Comparison of ENCODE assay signal across 1 cellular context in the genomic region with DNA sequence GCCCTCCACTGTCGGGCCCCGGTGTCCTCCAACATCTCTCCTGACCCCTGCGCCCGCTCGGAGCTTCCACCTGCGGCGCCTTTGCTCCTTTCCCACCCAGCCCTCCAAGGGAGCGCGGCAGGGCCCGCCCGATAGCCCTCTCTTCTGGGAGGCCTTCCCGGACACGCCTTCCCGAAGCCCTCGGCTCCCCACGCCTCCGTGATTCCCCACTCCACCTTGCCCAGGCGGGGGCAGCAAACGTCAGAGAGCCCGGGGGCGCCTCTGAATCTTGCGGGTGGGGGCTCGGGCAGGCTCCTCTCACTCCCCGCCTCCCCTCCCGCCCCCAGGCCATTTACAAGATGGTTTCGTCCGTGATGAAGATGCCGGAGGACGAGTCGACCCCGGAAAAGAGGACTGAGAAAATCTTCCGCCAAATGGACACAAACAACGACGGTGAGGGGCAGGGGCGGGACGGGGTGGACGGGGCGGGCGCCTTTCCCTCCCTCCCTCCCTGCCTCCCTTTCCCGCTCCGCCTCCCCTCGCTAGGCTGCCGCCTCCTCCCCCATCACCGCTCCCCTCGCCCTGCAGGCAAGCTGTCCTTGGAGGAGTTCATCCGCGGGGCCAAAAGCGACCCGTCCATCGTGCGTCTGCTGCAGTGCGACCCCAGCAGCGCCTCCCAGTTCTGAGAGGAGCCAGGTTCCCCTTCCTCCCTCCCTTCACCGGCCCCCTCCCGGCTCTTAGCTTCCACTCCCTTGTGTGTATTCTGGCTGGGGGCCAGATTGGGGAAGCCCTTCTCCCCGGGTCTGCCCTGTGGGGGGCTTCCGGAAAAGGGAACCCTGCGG.
TF ChIP-seq lines count a peak whose summit lies in the region.

No MANE protein-coding gene starts in this region.

TF ChIP-seq in endothelial cell of umbilical vein, 7 proteins besides CTCF, POLR2A, EP300 and RAD21:
- TF ChIP-seq, protein P1, sequence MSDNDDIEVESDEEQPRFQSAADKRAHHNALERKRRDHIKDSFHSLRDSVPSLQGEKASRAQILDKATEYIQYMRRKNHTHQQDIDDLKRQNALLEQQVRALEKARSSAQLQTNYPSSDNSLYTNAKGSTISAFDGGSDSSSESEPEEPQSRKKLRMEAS (IDR thresholded peaks at IDR 0.05; ENCODE audit: insufficient read depth, insufficient read length), result no peak
- peak; percentile 35 for TF ChIP-seq EZH2 (IDR thresholded peaks at IDR 0.05; ENCODE audit: borderline replicate concordance, low read depth, low read length, severe bottlenecking)
